In the genomic region with DNA sequence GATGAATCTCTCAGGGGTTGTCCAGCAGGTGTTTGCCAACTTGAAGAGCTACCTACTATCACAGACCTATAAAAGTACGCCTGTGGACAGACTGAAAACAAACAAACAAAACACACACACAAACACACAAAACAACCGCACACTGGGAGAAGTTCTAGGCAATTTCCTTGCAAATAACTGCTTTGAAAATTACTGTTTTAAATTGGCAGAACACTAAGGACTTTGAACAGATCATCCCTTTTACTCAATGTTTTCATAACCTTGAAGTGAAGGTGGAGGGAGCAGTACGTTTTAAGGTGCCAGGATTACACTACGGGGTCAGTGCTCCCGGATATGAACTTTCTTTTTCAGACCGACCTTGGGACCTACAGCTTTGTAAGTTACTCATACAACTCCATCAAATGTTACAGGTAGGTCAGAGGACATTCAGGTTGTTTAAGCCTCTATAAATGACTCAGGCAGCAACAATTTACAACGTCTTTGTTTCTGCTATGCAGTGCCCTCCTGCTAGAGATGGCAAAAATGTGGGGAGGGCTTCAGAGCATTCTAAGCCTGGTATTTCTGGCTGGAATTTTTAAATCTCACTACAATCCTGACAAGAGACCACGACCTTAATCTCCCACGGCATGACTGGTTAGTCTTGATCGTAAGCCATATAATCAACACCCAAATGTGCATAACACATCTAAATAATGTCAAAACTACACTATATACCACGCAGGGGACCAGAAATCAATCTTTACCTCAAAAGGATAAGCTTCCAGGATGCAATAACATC, we compare ENCODE assay signal across 8 cellular contexts. TPM values are rescaled to one million over a fixed set of nuclear protein-coding genes. Genes with fewer than 3 reads are reported as not detected.
A peak's percentile ranks its signal among the peaks of the same experiment; 100 is the strongest.
DNase-seq lines count a peak whose midpoint lies in the region; ATAC-seq and TF ChIP-seq lines count a peak whose summit lies in the region.

No MANE protein-coding gene starts in this region.

- peaks cover 10% of the 10 kb centered on the region for H3K4me1 Mint-ChIP-seq in progenitor cell of endocrine pancreas (ENCODE audit: low read depth)

- H3K4me3 Mint-ChIP-seq in progenitor cell of endocrine pancreas (ENCODE audit: low read depth) = peak overlapping the region; percentile 71

- H3K27ac Mint-ChIP-seq in progenitor cell of endocrine pancreas = peak overlapping the region; percentile 47

- peak in 2 of 3 experiments; percentile 31 to 55 for DNase-seq in NCI-H1417 (lab: John Stamatoyannopoulos, UW)
- no peak for DNase-seq in NCI-H1417 treated with DMSO at 0.1 percent for 48 hours (lab: John Stamatoyannopoulos, UW)
- peak; percentile 24 to 74 for DNase-seq in SW 1271 (lab: John Stamatoyannopoulos, UW)
- DNase-seq in fibroblast of pulmonary artery (ENCODE audit: low read depth) = peak; percentile 40
- no peak for DNase-seq in progenitor cell of endocrine pancreas (ENCODE audit: low spot score, unreplicated experiment)
- no peak for DNase-seq in NCI-H2227 treated with DMSO at 0.1 percent for 48 hours (lab: John Stamatoyannopoulos, UW)

- H3K4me3 ChIP-seq in fibroblast of pulmonary artery (replicated peaks; ENCODE audit: low read depth, low read length) = peak overlapping the region; percentile 82

- H3K27me3 Mint-ChIP-seq in progenitor cell of endocrine pancreas = peaks cover 38% of the 10 kb centered on the region

- no peaks in the 10 kb centered on the region for H3K9me3 Mint-ChIP-seq in progenitor cell of endocrine pancreas (ENCODE audit: low read depth)

- ATAC-seq in HG03139 (IDR thresholded peaks at IDR 0.05; ENCODE audit: unreplicated experiment) (no peak), HG03521 (IDR thresholded peaks at IDR 0.05; ENCODE audit: unreplicated experiment) (no peak)

- peaks cover 10% of the 10 kb centered on the region for H3K36me3 Mint-ChIP-seq in progenitor cell of endocrine pancreas (ENCODE audit: insufficient read depth)

- no peak for TF ChIP-seq CTCF in fibroblast of pulmonary artery (IDR thresholded peaks at IDR 0.05; ENCODE audit: low read length, missing control alignments)
- no peak for TF ChIP-seq CTCF in progenitor cell of endocrine pancreas (IDR thresholded peaks at IDR 0.05; ENCODE audit: unreplicated experiment)

RNA-seq across cellular contexts. Expression of a gene that starts 1.4 kb away (rescaled TPM):
- total RNA-seq in progenitor cell of endocrine pancreas = 56.0 and 62.0 TPM in 2 replicates

RNA-seq across cellular contexts. Expression of a gene that starts 59.9 kb away (rescaled TPM):
- 37.0 and 38.4 TPM in 2 replicates for total RNA-seq in progenitor cell of endocrine pancreas

Comparison
In these comparisons a context has a peak if more than half of its experiments do, and no peak if none do; other contexts are left out.
1. DNase-seq: peak in NCI-H1417 (2 of 3), SW 1271 (2 of 2) and fibroblast of pulmonary artery (single experiment); none in NCI-H1417 treated with DMSO at 0.1 percent for 48 hours (single experiment), progenitor cell of endocrine pancreas (single experiment) and NCI-H2227 treated with DMSO at 0.1 percent for 48 hours (single experiment).